In the genomic region with DNA sequence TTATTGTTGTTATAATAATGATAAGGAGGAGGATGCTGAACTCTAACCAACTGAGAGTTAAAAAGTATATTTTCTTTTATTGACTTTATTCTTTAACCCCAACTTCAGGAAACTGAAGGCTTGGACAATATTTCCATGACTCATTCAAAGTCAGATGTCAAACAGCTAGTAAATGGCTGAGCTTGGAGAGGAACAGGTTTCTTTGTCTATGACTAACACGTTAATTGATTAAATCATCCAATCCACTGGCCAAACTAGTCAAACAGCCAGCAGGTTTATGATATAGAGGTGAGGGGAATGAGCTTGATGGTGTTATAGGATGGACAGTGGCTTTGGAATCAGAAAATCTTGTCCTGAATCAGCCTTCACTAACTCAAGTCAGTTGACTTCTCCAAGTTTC, we compare ENCODE assay signal across 18 cellular contexts.
DNase-seq lines count a peak whose midpoint lies in the region; TF ChIP-seq lines count a peak whose summit lies in the region.
"Had no signal": no experiment of that assay in that cellular context is flagged by ENCODE, and none has a peak within 500 bp of the region (broad histone marks: within the 10 kb centered on the region; RNA-seq: fewer than 3 reads in every experiment).

No MANE protein-coding gene starts in this region.

- H3K4me3 ChIP-seq in lower leg skin (ENCODE audit: low read depth, poor library complexity, severe bottlenecking) = no peak overlapping the region
- H3K4me3 ChIP-seq: body of pancreas, left lung, testis had no signal

- TF ChIP-seq CTCF in HFFc6 (IDR thresholded peaks at IDR 0.05) (no peak), lower leg skin (IDR thresholded peaks at IDR 0.05) (no peak), mesothelial cell of epicardium (IDR thresholded peaks at IDR 0.05; ENCODE audit: unreplicated experiment) (no peak)

- POLR2A ChIA-PET in activated CD4-positive, alpha-beta memory T cell treated with anti-CD3 and anti-CD28 coated beads, Interleukin-2, amount 10 ng/mL, durations not matched to agents 7 days and 5 days (lab: Charles Lee) = no interaction called here

- no peak for TF ChIP-seq POLR2A in lower leg skin (IDR thresholded peaks at IDR 0.05)

- H3K4me1 Mint-ChIP-seq in HFFc6 (ENCODE audit: low read depth) = peaks cover 14% of the 10 kb centered on the region
- no peaks in the 10 kb centered on the region for H3K4me1 Mint-ChIP-seq in activated CD4-positive, alpha-beta memory T cell treated with anti-CD3 and anti-CD28 coated beads, Interleukin-2, amount 10 ng/mL, durations not matched to agents 7 days and 5 days
- H3K4me1 Mint-ChIP-seq in mesothelial cell of epicardium = no peaks in the 10 kb centered on the region

- intact Hi-C loops in lower leg skin (cut with DNase I; ENCODE audit: low total_unique reads) = loop anchor here (10.0 kb wide), 1 partner anchor 307 kb away; no protein-coding TSS in a partner anchor

- H3K9me3 Mint-ChIP-seq in HFFc6 = no peaks in the 10 kb centered on the region
- H3K9me3 Mint-ChIP-seq in activated CD4-positive, alpha-beta memory T cell treated with anti-CD3 and anti-CD28 coated beads, Interleukin-2, amount 10 ng/mL, durations not matched to agents 7 days and 5 days = no peaks in the 10 kb centered on the region
- H3K9me3 Mint-ChIP-seq in mesothelial cell of epicardium = no peaks in the 10 kb centered on the region
- H3K9me3 Mint-ChIP-seq: activated T-cell treated with anti-CD3 and anti-CD28 coated beads, Interleukin-2, amount 50 U/mL, for 72 hours; dendritic cell treated with granulocyte-macrophage colony-stimulating factor and Interleukin-4, amounts not matched to agents 40 ng/mL and 50 ng/mL, for 4 days; T-helper 2 cell treated with Interferon-gamma antibody and Interleukin-4, amounts not matched to agents 5 μg/mL and 100 μg/mL, for 36 hours had no signal

- DNase-seq in HFFc6 (peak; percentile 7), NCI-H748 (lab: John Stamatoyannopoulos, UW; ENCODE audit: unreplicated experiment) (peak; percentile 4), dermis blood vessel endothelial cell (peak; percentile 5), non-pigmented ciliary epithelial cell (ENCODE audit: low read depth) (peak; percentile 13), lower leg skin (ENCODE audit: low spot score in 2 of 2) (no peak), mesothelial cell of epicardium (ENCODE audit: low spot score in 2 of 2, unreplicated experiment in 2 of 2) (no peak)
- DNase-seq in activated CD4-positive, alpha-beta memory T cell treated with anti-CD3 and anti-CD28 coated beads, Interleukin-2, amount 10 ng/mL, durations not matched to agents 7 days and 5 days = no peak
- DNase-seq: activated CD4-positive, CD25-positive, alpha-beta regulatory T cell; activated CD8-positive, alpha-beta memory T cell treated with anti-CD3 and anti-CD28 coated beads for 24 hours; activated T-cell treated with anti-CD3 and anti-CD28 coated beads, Interleukin-2, amount 50 U/mL, for 72 hours; body of pancreas; left lung; NCI-H1105; SK-N-SH; testis had no signal

- CTCF ChIA-PET in activated CD4-positive, alpha-beta memory T cell treated with anti-CD3 and anti-CD28 coated beads, Interleukin-2, amount 10 ng/mL, durations not matched to agents 7 days and 5 days (lab: Charles Lee) = interaction anchor here (1.8 kb wide), 1 partner anchor 309 kb away, joined by 7 read pairs; no protein-coding TSS in a partner anchor

- H3K36me3 Mint-ChIP-seq in HFFc6 (ENCODE audit: low read depth) (no peaks in the 10 kb centered on the region), mesothelial cell of epicardium (no peaks in the 10 kb centered on the region)
- H3K36me3 Mint-ChIP-seq in activated CD4-positive, alpha-beta memory T cell treated with anti-CD3 and anti-CD28 coated beads, Interleukin-2, amount 10 ng/mL, durations not matched to agents 7 days and 5 days (ENCODE audit: low read depth) = no peaks in the 10 kb centered on the region
- H3K36me3 Mint-ChIP-seq: activated naive CD8-positive, alpha-beta T cell had no signal

- H3K27ac Mint-ChIP-seq in HFFc6 (no peak overlapping the region), mesothelial cell of epicardium (no peak overlapping the region)
- H3K27ac Mint-ChIP-seq in activated CD4-positive, alpha-beta memory T cell treated with anti-CD3 and anti-CD28 coated beads, Interleukin-2, amount 10 ng/mL, durations not matched to agents 7 days and 5 days = no peak overlapping the region
- H3K27ac Mint-ChIP-seq: activated naive CD8-positive, alpha-beta T cell; activated T-cell treated with anti-CD3 and anti-CD28 coated beads, Interleukin-2, amount 50 U/mL, for 72 hours; dendritic cell treated with granulocyte-macrophage colony-stimulating factor and Interleukin-4, amounts not matched to agents 40 ng/mL and 50 ng/mL, for 4 days; T-helper 2 cell treated with Interferon-gamma antibody and Interleukin-4, amounts not matched to agents 5 μg/mL and 100 μg/mL, for 36 hours had no signal

- 35 to 56% methylated on average over 1 of the region's 1 CpG for WGBS in lower leg skin, 2 donors

- H3K27me3 Mint-ChIP-seq in HFFc6 (ENCODE audit: insufficient read depth) (peaks cover 3% of the 10 kb centered on the region), mesothelial cell of epicardium (ENCODE audit: low read depth) (peaks cover 16% of the 10 kb centered on the region)
- no peaks in the 10 kb centered on the region for H3K27me3 Mint-ChIP-seq in activated CD4-positive, alpha-beta memory T cell treated with anti-CD3 and anti-CD28 coated beads, Interleukin-2, amount 10 ng/mL, durations not matched to agents 7 days and 5 days

- H3K4me3 Mint-ChIP-seq in HFFc6 (no peak overlapping the region), mesothelial cell of epicardium (no peak overlapping the region)
- H3K4me3 Mint-ChIP-seq in activated CD4-positive, alpha-beta memory T cell treated with anti-CD3 and anti-CD28 coated beads, Interleukin-2, amount 10 ng/mL, durations not matched to agents 7 days and 5 days = no peak overlapping the region
- H3K4me3 Mint-ChIP-seq: activated naive CD8-positive, alpha-beta T cell; activated T-cell treated with anti-CD3 and anti-CD28 coated beads, Interleukin-2, amount 50 U/mL, for 72 hours; dendritic cell treated with granulocyte-macrophage colony-stimulating factor and Interleukin-4, amounts not matched to agents 40 ng/mL and 50 ng/mL, for 4 days; T-helper 2 cell treated with Interferon-gamma antibody and Interleukin-4, amounts not matched to agents 5 μg/mL and 100 μg/mL, for 36 hours had no signal

Comparison
In these comparisons a context has a peak if more than half of its experiments do, and no peak if none do; other contexts are left out.
1. DNase-seq: peak in HFFc6 (single experiment), NCI-H748 (single experiment), dermis blood vessel endothelial cell (single experiment) and non-pigmented ciliary epithelial cell (single experiment); none in lower leg skin (0 of 2), activated CD4-positive, alpha-beta memory T cell treated with anti-CD3 and anti-CD28 coated beads, Interleukin-2, amount 10 ng/mL, durations not matched to agents 7 days and 5 days (single experiment) and mesothelial cell of epicardium (0 of 2).